Comparison of ENCODE assay signal across 8 cellular contexts in the genomic region with DNA sequence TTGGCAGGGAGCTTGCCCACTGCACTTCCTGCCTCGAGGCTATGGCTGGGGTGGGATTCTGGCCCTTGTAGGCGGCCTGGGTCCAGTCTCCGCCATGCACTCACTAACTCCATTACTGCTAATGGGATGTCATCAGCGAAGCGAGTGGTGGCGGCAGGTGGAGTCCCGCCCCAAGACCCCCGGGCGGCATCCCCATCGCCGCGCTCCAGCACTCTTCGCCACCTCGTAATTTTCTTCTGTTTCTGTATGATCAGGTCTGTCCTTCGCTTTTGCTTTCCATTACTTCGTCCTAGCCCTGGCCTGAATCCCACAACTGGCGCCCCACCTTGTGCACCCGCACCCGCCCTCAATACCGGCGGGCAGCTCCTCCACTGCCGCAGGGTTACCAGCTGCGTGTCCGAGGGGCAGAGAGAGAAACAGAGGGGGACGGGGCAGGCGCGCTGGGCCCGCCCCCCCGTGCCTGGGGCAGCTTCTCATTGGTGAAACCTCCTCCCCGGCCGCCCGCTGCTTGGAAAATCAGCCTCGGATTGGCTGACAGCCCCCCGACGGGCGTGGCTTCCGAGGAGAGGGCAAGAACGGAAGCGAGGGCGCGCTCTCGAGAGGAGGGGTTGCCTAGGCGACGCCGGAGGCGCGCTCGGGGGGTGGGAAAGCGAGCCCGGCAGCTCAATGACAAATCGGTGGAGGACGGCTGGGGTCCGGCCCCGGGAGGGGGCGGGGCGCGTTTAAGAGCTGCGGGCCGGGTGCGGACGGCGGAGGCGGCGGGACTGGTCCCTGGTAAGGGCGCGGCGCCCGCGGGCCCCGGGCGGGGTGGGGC. TPM values are rescaled to one million over a fixed set of nuclear protein-coding genes. Genes with fewer than 3 reads are reported as not detected.
DNase-seq lines count a peak whose midpoint lies in the region; ATAC-seq, FAIRE-seq and TF ChIP-seq lines count a peak whose summit lies in the region.

A gene with protein sequence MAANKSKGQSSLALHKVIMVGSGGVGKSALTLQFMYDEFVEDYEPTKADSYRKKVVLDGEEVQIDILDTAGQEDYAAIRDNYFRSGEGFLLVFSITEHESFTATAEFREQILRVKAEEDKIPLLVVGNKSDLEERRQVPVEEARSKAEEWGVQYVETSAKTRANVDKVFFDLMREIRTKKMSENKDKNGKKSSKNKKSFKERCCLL (plus strand): TSS at position 646 of the 814 bp plus-strand sequence. CDS start 25,813 bp downstream, outside the sequence.

- TF ChIP-seq CTCF in 22Rv1 (IDR thresholded peaks at IDR 0.05) (no peak), body of pancreas (IDR thresholded peaks at IDR 0.05) (no peak), sigmoid colon (IDR thresholded peaks at IDR 0.05) (no peak)

- DNase-seq in NCI-H2107 treated with DMSO at 0.1 percent for 48 hours (lab: John Stamatoyannopoulos, UW; ENCODE audit: unreplicated experiment) (peak; percentile 81), body of pancreas (peak; percentile 99 to 100 (median 99)), iPS DF 19.7 (ENCODE audit: low read depth, low spot score) (peak; percentile 83), sigmoid colon (peak; percentile 100)

- H3K27me3 ChIP-seq in body of pancreas (no peaks in the 10 kb centered on the region), sigmoid colon (no peaks in the 10 kb centered on the region)

- no peaks in the 10 kb centered on the region for H3K36me3 ChIP-seq in body of pancreas (replicated peaks in 1 of 2; ENCODE audit: insufficient read depth in 1 of 2, low read depth in 2 of 2)
- H3K36me3 ChIP-seq in sigmoid colon, result no peaks in the 10 kb centered on the region

- peak; percentile 32 to 77 (median 75) for TF ChIP-seq POLR2A in body of pancreas (IDR thresholded peaks at IDR 0.05)
- peak; percentile 40 to 90 for TF ChIP-seq POLR2A in sigmoid colon (IDR thresholded peaks at IDR 0.05)

- H3K4me1 ChIP-seq in body of pancreas (peaks cover 13% of the 10 kb centered on the region), sigmoid colon (peaks cover 0 to 27% (median 14%) of the 10 kb centered on the region in 4 donors)

- peak; percentile 90 for FAIRE-seq in TTC549 (lab: Jason Lieb, UNC)

- peak within 1 kb of the TSS; percentile 45 for H3K27ac ChIP-seq in 22Rv1
- H3K27ac ChIP-seq in body of pancreas, result peak within 1 kb of the TSS; percentile 79 to 92 (median 86)
- H3K27ac ChIP-seq in sigmoid colon, result peak within 1 kb of the TSS; percentile 85 to 94 (median 92)

- H3K4me3 ChIP-seq in body of pancreas (peak within 1 kb of the TSS; percentile 59 to 64), sigmoid colon (peak within 1 kb of the TSS; percentile 57 to 98 (median 88))

- 1% methylated on average over 40 to 54 of the region's 71 CpGs for WGBS in body of pancreas, 2 donors
- 1% methylated on average over 71 of the region's 71 CpGs for whole genome bisulfite sequencing in sigmoid colon, 2 donors

- TF ChIP-seq EP300 in sigmoid colon (IDR thresholded peaks at IDR 0.05), result no peak

- intact Hi-C loops in body of pancreas (cut with DNase I), result no loop called here
- intact Hi-C loops in sigmoid colon (cut with DNase I), result loop anchor here (2.0 kb wide), 1 partner anchor 60 kb away; no protein-coding TSS in a partner anchor

- ATAC-seq in GM18520 (IDR thresholded peaks at IDR 0.05; ENCODE audit: unreplicated experiment) (peak; percentile 95), HG03064 (IDR thresholded peaks at IDR 0.05; ENCODE audit: low read depth, unreplicated experiment) (peak; percentile 85), body of pancreas (peak; percentile 97)

- no peaks in the 10 kb centered on the region for H3K9me3 ChIP-seq in body of pancreas
- no peaks in the 10 kb centered on the region for H3K9me3 ChIP-seq in sigmoid colon

RNA-seq across cellular contexts. Expression of the gene that starts here (rescaled TPM):
- total RNA-seq in body of pancreas (10 to 100 TPM; 17.8 to 21.3 TPM), sigmoid colon (10 to 100 TPM; 47.9 to 60.2 (median 50.5) TPM)
- 100 to 1,000 TPM in 2 of 3 donors, 10 to 100 TPM in 1; 86.6 to 143 (median 118) TPM for polyA plus RNA-seq in sigmoid colon

Comparison
In these comparisons a context has a peak if more than half of its experiments do, and no peak if none do; other contexts are left out.
1. Peak in every context shown above with its lines: DNase-seq, ATAC-seq, H3K4me3 ChIP-seq and H3K27ac ChIP-seq.